In the genomic region with DNA sequence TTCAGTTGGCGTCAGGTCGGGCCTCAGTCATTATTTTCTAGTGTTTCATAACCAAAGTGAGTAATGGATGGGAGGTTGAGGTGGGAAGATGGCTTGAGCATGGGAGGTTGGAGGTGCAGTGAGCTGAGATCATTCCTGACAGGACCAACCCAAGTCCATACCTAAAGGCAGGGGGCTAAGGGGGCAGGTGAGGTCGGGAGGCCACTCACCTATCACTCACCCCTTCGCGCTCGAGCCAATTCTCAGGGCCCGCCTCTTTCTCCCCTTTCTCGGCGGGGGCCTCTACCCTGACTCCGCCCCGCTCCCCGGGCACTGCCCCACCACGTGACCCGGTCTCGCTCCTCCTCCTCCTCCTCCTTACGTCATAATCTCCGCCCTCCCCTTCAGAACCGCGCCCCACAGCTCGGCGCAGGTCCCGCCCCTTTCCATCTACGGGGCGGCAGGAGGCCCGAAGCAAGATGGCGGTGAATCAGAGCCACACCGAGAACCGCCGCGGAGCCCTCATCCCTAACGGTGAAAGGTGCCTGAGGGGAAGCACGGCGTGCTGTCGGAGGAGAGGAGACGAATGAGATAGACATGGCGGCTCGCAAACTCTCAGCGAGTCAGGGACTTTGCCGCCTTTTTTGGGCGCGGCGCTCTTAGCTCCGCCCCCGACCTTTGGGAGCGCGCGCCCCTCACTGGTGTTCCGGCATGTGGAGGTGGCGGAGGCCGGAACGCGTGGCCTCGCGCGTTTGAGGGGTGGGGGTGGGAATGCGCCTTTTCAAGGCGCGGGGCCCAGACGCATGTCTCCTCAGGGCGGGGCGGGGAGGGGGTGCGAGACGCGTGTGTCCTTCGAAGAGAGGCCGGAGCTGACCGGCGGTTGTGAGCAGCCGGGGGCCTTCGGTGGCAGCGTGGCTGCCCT, we compare ENCODE assay signal across 8 cellular contexts. TPM values are rescaled to one million over a fixed set of nuclear protein-coding genes. Genes with fewer than 3 reads are reported as not detected.
DNase-seq lines count a peak whose midpoint lies in the region; ATAC-seq and TF ChIP-seq lines count a peak whose summit lies in the region.

A gene with protein sequence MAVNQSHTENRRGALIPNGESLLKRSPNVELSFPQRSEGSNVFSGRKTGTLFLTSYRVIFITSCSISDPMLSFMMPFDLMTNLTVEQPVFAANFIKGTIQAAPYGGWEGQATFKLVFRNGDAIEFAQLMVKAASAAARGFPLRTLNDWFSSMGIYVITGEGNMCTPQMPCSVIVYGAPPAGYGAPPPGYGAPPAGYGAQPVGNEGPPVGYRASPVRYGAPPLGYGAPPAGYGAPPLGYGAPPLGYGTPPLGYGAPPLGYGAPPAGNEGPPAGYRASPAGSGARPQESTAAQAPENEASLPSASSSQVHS (plus strand): TSS at position 428 of the 901 bp plus-strand sequence. CDS start 31 bp downstream, at position 459.

- DNase-seq in AML-193 (lab: John Stamatoyannopoulos, UW) = peak; percentile 52 to 57
- no peak for DNase-seq in LNCaP clone FGC (ENCODE audit: low read depth)
- peak; percentile 93 for DNase-seq in activated CD4-positive, CD25-positive, alpha-beta regulatory T cell treated with anti-CD3 and anti-CD28 coated beads, Interleukin-2, amount 50 U/mL, for 72 hours
- DNase-seq in caudate nucleus (lab: John Stamatoyannopoulos, UW) = peak in 57 of 61 donors; percentile 35 to 93 (median 78)
- DNase-seq in left kidney (ENCODE audit: low read depth, low spot score) = peak; percentile 91
- peak; percentile 86 to 89 for DNase-seq in stimulated activated CD4-positive, alpha-beta T cell treated with anti-CD3 and anti-CD28 coated beads, Interleukin-4, amount 100 ng/mL, for 4 hours
- no peak for DNase-seq in A172 (ENCODE audit: low spot score)

- no peak for TF ChIP-seq CTCF in LNCaP clone FGC (IDR thresholded peaks at IDR 0.05; ENCODE audit: control insufficient read depth, extremely low read depth, insufficient read depth)

- peak within 1 kb of the TSS; percentile 18 for H3K27ac ChIP-seq in caudate nucleus (ENCODE audit: low read depth, low read length)

- H3K4me3 ChIP-seq in LNCaP clone FGC (ENCODE audit: low read depth, low read length) = peak within 1 kb of the TSS; percentile 25; the same call in 1 of the 2 replicates

- ATAC-seq in GM19468 (IDR thresholded peaks at IDR 0.05; ENCODE audit: extremely low read depth, unreplicated experiment) = peak; percentile 63

RNA-seq across cellular contexts. Expression of the gene that starts here (rescaled TPM):
- total RNA-seq in A172 (2014; rRNA removed; shearing (Covaris generic)) = not detected in 2 replicates

Comparison
In these comparisons a context has a peak if more than half of its experiments do, and no peak if none do; other contexts are left out.
1. DNase-seq: peak in AML-193 (2 of 2), activated CD4-positive, CD25-positive, alpha-beta regulatory T cell treated with anti-CD3 and anti-CD28 coated beads, Interleukin-2, amount 50 U/mL, for 72 hours (single experiment), caudate nucleus (57 of 61), left kidney (single experiment) and stimulated activated CD4-positive, alpha-beta T cell treated with anti-CD3 and anti-CD28 coated beads, Interleukin-4, amount 100 ng/mL, for 4 hours (2 of 2); none in LNCaP clone FGC (single experiment) and A172 (single experiment).